In the genomic region with DNA sequence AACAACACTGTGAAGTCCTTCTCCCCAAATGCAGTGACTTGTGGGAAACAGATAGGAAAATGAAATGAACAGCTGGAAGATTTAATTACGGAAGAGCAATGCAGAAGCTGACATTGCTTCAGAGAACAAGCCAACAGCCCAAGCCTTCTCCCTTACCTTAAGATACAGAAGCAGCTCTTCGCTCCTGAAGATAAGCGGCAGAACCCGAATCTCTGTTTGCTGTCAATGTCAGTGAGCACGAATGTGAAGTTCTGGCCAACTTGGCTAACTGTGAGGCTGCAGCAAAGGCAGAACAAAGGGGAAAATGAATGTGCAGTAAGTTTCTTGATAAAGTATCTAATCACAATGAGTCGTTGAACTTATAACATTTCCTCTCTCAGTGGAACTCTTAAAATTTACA, we compare ENCODE assay signal across 1 cellular context.
TF ChIP-seq lines count a peak whose summit lies in the region.

No MANE protein-coding gene starts in this region.

TF ChIP-seq in SK-N-SH treated with all-trans-retinoic acid at 6 μM for 48 hours, 23 proteins besides CTCF, POLR2A, EP300 and RAD21 (continued from another document):
- TF ChIP-seq, protein P1, sequence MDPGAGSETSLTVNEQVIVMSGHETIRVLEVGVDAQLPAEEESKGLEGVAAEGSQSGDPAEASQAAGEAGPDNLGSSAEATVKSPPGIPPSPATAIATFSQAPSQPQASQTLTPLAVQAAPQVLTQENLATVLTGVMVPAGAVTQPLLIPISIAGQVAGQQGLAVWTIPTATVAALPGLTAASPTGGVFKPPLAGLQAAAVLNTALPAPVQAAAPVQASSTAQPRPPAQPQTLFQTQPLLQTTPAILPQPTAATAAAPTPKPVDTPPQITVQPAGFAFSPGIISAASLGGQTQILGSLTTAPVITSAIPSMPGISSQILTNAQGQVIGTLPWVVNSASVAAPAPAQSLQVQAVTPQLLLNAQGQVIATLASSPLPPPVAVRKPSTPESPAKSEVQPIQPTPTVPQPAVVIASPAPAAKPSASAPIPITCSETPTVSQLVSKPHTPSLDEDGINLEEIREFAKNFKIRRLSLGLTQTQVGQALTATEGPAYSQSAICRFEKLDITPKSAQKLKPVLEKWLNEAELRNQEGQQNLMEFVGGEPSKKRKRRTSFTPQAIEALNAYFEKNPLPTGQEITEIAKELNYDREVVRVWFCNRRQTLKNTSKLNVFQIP (CRISPR knock-in tag; IDR thresholded peaks at IDR 0.05; ENCODE audit: borderline replicate concordance, low read depth): no peak
- 0 out of 2 replicates have a peak, but pooled peaks have one; percentile 20 for TF ChIP-seq TCF4 (CRISPR knock-in tag; IDR thresholded peaks at IDR 0.05; ENCODE audit: borderline replicate concordance)
- no peak for TF ChIP-seq ZFP30 (CRISPR knock-in tag; IDR thresholded peaks at IDR 0.05)
- TF ChIP-seq PATZ1 (CRISPR knock-in tag; IDR thresholded peaks at IDR 0.05; ENCODE audit: borderline replicate concordance): no peak
TF ChIP-seq in SK-N-SH treated with all-trans-retinoic acid at 6 μM for 48 hours: peak in this region for 1.
